In genomic region chr4:1369484-1370079, GRCh38 we compare ENCODE assay signal across 21 cellular contexts. TPM values are rescaled to one million over a fixed set of nuclear protein-coding genes. Genes with fewer than 3 reads are reported as not detected.
DNase-seq lines count a peak whose midpoint lies in the region; ATAC-seq, FAIRE-seq and TF ChIP-seq lines count a peak whose summit lies in the region.
"Had no signal": no experiment of that assay in that cellular context is flagged by ENCODE, and none has a peak within 500 bp of the region (broad histone marks: within the 10 kb centered on the region; RNA-seq: fewer than 3 reads in every experiment).

No MANE protein-coding gene starts in this region.

- intact Hi-C loops in HepG2 (cut with micrococcal nuclease; ENCODE audit: unreplicated experiment): no loop called here

- peaks cover 0 to 6% (median 3%) of the 10 kb centered on the region in 4 donors for H3K36me3 ChIP-seq in liver (ENCODE audit: control insufficient read depth in 4 of 4, insufficient read depth in 3 of 4, low read depth in 1 of 4, low read length in 3 of 4)
- H3K36me3 ChIP-seq in HepG2 (replicated peaks in 1 of 2; ENCODE audit: control insufficient read depth in 1 of 2, insufficient read depth in 2 of 2, low read length in 2 of 2): peaks cover 4 to 30% of the 10 kb centered on the region in 2 experiments; a peak in 4 of 5 replicates
- H3K36me3 ChIP-seq in neural progenitor cell: no peaks in the 10 kb centered on the region
- H3K36me3 ChIP-seq: MG63 had no signal

- H3F3A ChIP-seq in neural progenitor cell (ENCODE audit: low read depth): no peaks in the 10 kb centered on the region

- H3K27ac ChIP-seq in liver (ENCODE audit: low read depth in 1 of 2, low read length in 2 of 2): no peak overlapping the region
- no peak overlapping the region for H3K27ac ChIP-seq in HepG2 (ENCODE audit: extremely low read length, insufficient read depth, low read length)
- H3K27ac ChIP-seq in neural progenitor cell: peak overlapping the region; percentile 10

- H3K27me3 Mint-ChIP-seq in glutamatergic neuron (ENCODE audit: unreplicated experiment): no peaks in the 10 kb centered on the region
- peaks cover 7% of the 10 kb centered on the region for H3K27me3 Mint-ChIP-seq in neural progenitor cell (ENCODE audit: insufficient read depth, low read depth)
- H3K27me3 Mint-ChIP-seq in effector memory CD8-positive, alpha-beta T cell: no peaks in the 10 kb centered on the region

- peaks cover 5% of the 10 kb centered on the region for H3K9me3 Mint-ChIP-seq in glutamatergic neuron (ENCODE audit: unreplicated experiment)
- H3K9me3 Mint-ChIP-seq in neural progenitor cell: no peaks in the 10 kb centered on the region
- H3K9me3 Mint-ChIP-seq in effector memory CD8-positive, alpha-beta T cell: no peaks in the 10 kb centered on the region

- H3K4me3 ChIP-seq in liver (ENCODE audit: low read depth in 1 of 3, low read length in 3 of 3) (no peak overlapping the region), HepG2 (replicated peaks in 1 of 3; ENCODE audit: insufficient read depth in 1 of 3, low read depth in 2 of 3, low read length in 3 of 3) (no peak overlapping the region), neural progenitor cell (no peak overlapping the region)
- H3K4me3 ChIP-seq: MG63 had no signal

- no peak for FAIRE-seq in HepG2 (lab: Jason Lieb, UNC)

- WGBS in liver: 48% methylated on average over 22 of the region's 22 CpGs
- 97% methylated on average over 22 of the region's 22 CpGs for WGBS in HepG2 (ENCODE audit: low lambda C conversion rate)

- H3K27ac Mint-ChIP-seq in glutamatergic neuron (ENCODE audit: unreplicated experiment) (peak overlapping the region; percentile 36), neural progenitor cell (peak overlapping the region; percentile 27)
- no peak overlapping the region for H3K27ac Mint-ChIP-seq in effector memory CD8-positive, alpha-beta T cell

- no TSS peak for BruUV-seq in HepG2 (replicated peaks; lab: Mats Ljungman, UMichigan)

- H3K4me1 ChIP-seq in liver (ENCODE audit: control insufficient read depth in 4 of 4, insufficient read depth in 4 of 4, low read length in 3 of 4) (peaks cover 6 to 22% (median 9%) of the 10 kb centered on the region in 4 donors), HepG2 (ENCODE audit: insufficient read depth, low read length) (no peaks in the 10 kb centered on the region), neural progenitor cell (peaks cover 13% of the 10 kb centered on the region)

- H3K4me1 Mint-ChIP-seq in glutamatergic neuron (ENCODE audit: low read depth, unreplicated experiment) (peaks cover 11% of the 10 kb centered on the region), neural progenitor cell (peaks cover 11% of the 10 kb centered on the region)
- peaks cover 0 to 2% of the 10 kb centered on the region in 2 donors for H3K4me1 Mint-ChIP-seq in effector memory CD8-positive, alpha-beta T cell (ENCODE audit: low read depth in 2 of 2)

- H3K79me2 ChIP-seq in HepG2 (ENCODE audit: insufficient read depth, low read length): no peaks in the 10 kb centered on the region
- H3K79me2 ChIP-seq in neural progenitor cell (ENCODE audit: low read depth): no peaks in the 10 kb centered on the region

- H3K9ac ChIP-seq in liver (ENCODE audit: low read depth in 1 of 2, low read length in 2 of 2): no peak overlapping the region
- no peak overlapping the region for H3K9ac ChIP-seq in HepG2 (ENCODE audit: insufficient read depth, low read depth, low read length)
- H3K9ac ChIP-seq in neural progenitor cell: no peak overlapping the region

- POLR2A ChIA-PET in HepG2 (lab: Yijun Ruan, JAX): no interaction called here

- H3K4me3 Mint-ChIP-seq in glutamatergic neuron (ENCODE audit: unreplicated experiment): peak overlapping the region; percentile 78
- no peak overlapping the region for H3K4me3 Mint-ChIP-seq in neural progenitor cell
- H3K4me3 Mint-ChIP-seq in effector memory CD8-positive, alpha-beta T cell: no peak overlapping the region

- H3K9me3 ChIP-seq in liver (ENCODE audit: control insufficient read depth in 4 of 4, low read length in 3 of 4) (no peaks in the 10 kb centered on the region), HepG2 (ENCODE audit: low read length) (no peaks in the 10 kb centered on the region), neural progenitor cell (ENCODE audit: low read depth) (no peaks in the 10 kb centered on the region)
- H3K9me3 ChIP-seq: MG63 had no signal

- H3K36me3 Mint-ChIP-seq in glutamatergic neuron (ENCODE audit: unreplicated experiment) (peaks cover 25% of the 10 kb centered on the region), neural progenitor cell (peaks cover 26% of the 10 kb centered on the region)
- peaks cover 12% of the 10 kb centered on the region for H3K36me3 Mint-ChIP-seq in effector memory CD8-positive, alpha-beta T cell (ENCODE audit: insufficient read depth)

- H4K20me1 ChIP-seq in HepG2 (ENCODE audit: insufficient read depth, low read length) (no peaks in the 10 kb centered on the region), neural progenitor cell (ENCODE audit: low read depth) (no peaks in the 10 kb centered on the region)

- TF ChIP-seq RAD21 in liver (IDR thresholded peaks at IDR 0.05) (no peak), HepG2 (CRISPR knock-in tag; IDR thresholded peaks at IDR 0.05) (no peak)

- TF ChIP-seq EP300 in HepG2 (IDR thresholded peaks at IDR 0.05; ENCODE audit: low read depth in 2 of 2, low read length in 2 of 2) (no peak), HepG2 (CRISPR knock-in tag; IDR thresholded peaks at IDR 0.05; ENCODE audit: borderline replicate concordance) (no peak)

- DNase-seq in HepG2 (ENCODE audit: low spot score): no peak
- DNase-seq in glutamatergic neuron: peak; percentile 42
- no peak for DNase-seq in neural progenitor cell (ENCODE audit: low spot score)
- DNase-seq in effector memory CD8-positive, alpha-beta T cell: no peak
- DNase-seq: ACHN, AML-193, COR-L47, IMR-90, Karpas-422, MG63, NCI-H1092 treated with DMSO at 0.1 percent for 48 hours, NCI-H2081 treated with DMSO at 0.1 percent for 48 hours, NCI-H2227 treated with DMSO at 0.1 percent for 48 hours, NCI-H524 treated with DMSO at 0.1 percent for 48 hours, OCI-M1 had no signal

- H2AFZ ChIP-seq in HepG2 (ENCODE audit: low read length): no peak overlapping the region
- no peak overlapping the region for H2AFZ ChIP-seq in neural progenitor cell (replicated peaks)

- H3K27me3 ChIP-seq in liver (ENCODE audit: control insufficient read depth in 4 of 4, insufficient read depth in 4 of 4, low read length in 3 of 4) (no peaks in the 10 kb centered on the region), HepG2 (ENCODE audit: control insufficient read depth in 1 of 2, insufficient read depth in 2 of 2, low read length in 2 of 2) (no peaks in the 10 kb centered on the region), neural progenitor cell (no peaks in the 10 kb centered on the region)
- H3K27me3 ChIP-seq: MG63 had no signal

- in situ Hi-C loops in HepG2 (cut with HindIII; ENCODE audit: extremely low pct_ligation_motif_present, low pct_unique_long_range_greater_than_20kb): no loop called here

- no peak for TF ChIP-seq POLR2A in HepG2 (IDR thresholded peaks at IDR 0.05; ENCODE audit: insufficient read depth in 1 of 2, low read depth in 2 of 2, low read length in 2 of 2)

- ATAC-seq in HepG2 (no peak), GM21526 (IDR thresholded peaks at IDR 0.05; ENCODE audit: low FRiP score, unreplicated experiment) (no peak), HG02885 (IDR thresholded peaks at IDR 0.05; ENCODE audit: poor library complexity, unreplicated experiment) (no peak)
- ATAC-seq in effector memory CD8-positive, alpha-beta T cell (replicated peaks): no peak

- TF ChIP-seq CTCF in liver (IDR thresholded peaks at IDR 0.05; ENCODE audit: low read depth, low read length, missing input control) (no peak), HepG2 (CRISPR knock-in tag; IDR thresholded peaks at IDR 0.05) (no peak), glutamatergic neuron (IDR thresholded peaks at IDR 0.05; ENCODE audit: partially characterized antibody, unreplicated experiment) (no peak), neural progenitor cell (IDR thresholded peaks at IDR 0.05) (no peak)

- CTCF ChIA-PET in HepG2 (lab: Yijun Ruan, JAX; ENCODE audit: low intra/inter-chr PET ratio, low total read pairs): no interaction called here

- H3K4me2 ChIP-seq in HepG2 (ENCODE audit: low read depth, low read length) (no peak overlapping the region), neural progenitor cell (no peak overlapping the region)

RNA-seq across cellular contexts. Expression of gene UVSSA, which starts 22.6 kb away (rescaled TPM):
- total RNA-seq in liver (10 to 100 TPM in 1 of 2 donors, 1 to 10 TPM in 1; 4.1 to 18.3 TPM), HepG2 (2016; rRNA removed; fragmentation: Illumina TruSeq; extraction: Trizol) (4.6 and 4.8 TPM in 2 replicates), glutamatergic neuron (ENCODE audit: unreplicated experiment) (33.9 TPM), neural progenitor cell (ENCODE audit: low replicate concordance) (10.9 and 19.2 TPM in 2 replicates)
- polyA plus RNA-seq in liver (1 to 10 TPM; 2.2 to 3.1 TPM), HepG2 (2011; rRNA removed) (8.4 and 8.6 TPM in 2 replicates)
- total RNA-seq in HepG2 (2016; cell fraction: cytosol; rRNA removed; fragmentation: Illumina TruSeq; extraction: Trizol; ENCODE audit: low read depth): 2.3 and 4.1 TPM in 2 replicates
- 3.7 and 4.7 TPM in 2 replicates for total RNA-seq in HepG2 (2016; cell fraction: insoluble cytoplasmic fraction; rRNA removed; fragmentation: Illumina TruSeq; extraction: Trizol)
- 2.9 and 3.9 TPM in 2 replicates for total RNA-seq in HepG2 (2016; cell fraction: membrane; rRNA removed; fragmentation: Illumina TruSeq; extraction: Trizol)
- total RNA-seq in HepG2 (2016; cell fraction: nucleus; rRNA removed; fragmentation: Illumina TruSeq; extraction: Trizol): 6.9 and 7.1 TPM in 2 replicates
- polyA plus RNA-seq in HepG2 (2011; cell fraction: cytosol; rRNA removed): 3.0 and 4.1 TPM in 2 replicates
- polyA plus RNA-seq in HepG2 (2011; cell fraction: nucleus; rRNA removed): 80.9 and 90.3 TPM in 2 replicates
- polyA plus RNA-seq in HepG2 (2012): 7.1 and 7.7 TPM in 2 replicates
- polyA plus RNA-seq in HepG2 (2016; cell fraction: cytosol; fragmentation: Illumina TruSeq; extraction: Trizol; ENCODE audit: low read depth): 0.16 and 0.25 TPM in 2 replicates
- polyA plus RNA-seq in HepG2 (2016; cell fraction: insoluble cytoplasmic fraction; fragmentation: Illumina TruSeq; extraction: Trizol; ENCODE audit: low read depth): 3.8 and 4.8 TPM in 2 replicates
- polyA plus RNA-seq in HepG2 (2016; cell fraction: membrane; fragmentation: Illumina TruSeq; extraction: Trizol; ENCODE audit: low read depth): 0.59 and 0.60 TPM in 2 replicates
- polyA plus RNA-seq in HepG2 (2016; cell fraction: nucleus; fragmentation: Illumina TruSeq; extraction: Trizol; ENCODE audit: insufficient read depth, low read depth): 29.2 and 29.8 TPM in 2 replicates
- 3.9 and 14.3 TPM in 2 replicates for polyA minus RNA-seq in HepG2 (2011; rRNA and poly(A)+ RNA removed; ENCODE audit: low replicate concordance)
- 3.6 and 4.4 TPM in 2 replicates for polyA minus RNA-seq in HepG2 (2011; cell fraction: cytosol; rRNA and poly(A)+ RNA removed)
- polyA minus RNA-seq in HepG2 (2011; cell fraction: nucleus; rRNA and poly(A)+ RNA removed): 18.8 and 20.2 TPM in 2 replicates

RNA-seq across cellular contexts. Expression of gene NKX1-1, which starts 36.7 kb away (rescaled TPM):
- total RNA-seq in liver: not detected
- polyA plus RNA-seq in liver: not detected
- not detected in 2 replicates for total RNA-seq in HepG2 (2016; rRNA removed; fragmentation: Illumina TruSeq; extraction: Trizol)
- total RNA-seq in HepG2 (2016; cell fraction: cytosol; rRNA removed; fragmentation: Illumina TruSeq; extraction: Trizol; ENCODE audit: low read depth): not detected in 2 replicates
- total RNA-seq in HepG2 (2016; cell fraction: insoluble cytoplasmic fraction; rRNA removed; fragmentation: Illumina TruSeq; extraction: Trizol): not detected in 2 replicates
- not detected in 2 replicates for total RNA-seq in HepG2 (2016; cell fraction: membrane; rRNA removed; fragmentation: Illumina TruSeq; extraction: Trizol)
- total RNA-seq in HepG2 (2016; cell fraction: nucleus; rRNA removed; fragmentation: Illumina TruSeq; extraction: Trizol): not detected in 2 replicates
- not detected in 2 replicates for polyA plus RNA-seq in HepG2 (2011; rRNA removed)
- not detected in 2 replicates for polyA plus RNA-seq in HepG2 (2011; cell fraction: cytosol; rRNA removed)
- polyA plus RNA-seq in HepG2 (2011; cell fraction: nucleus; rRNA removed): not detected in 2 replicates
- polyA plus RNA-seq in HepG2 (2012): not detected in 2 replicates
- polyA plus RNA-seq in HepG2 (2016; cell fraction: cytosol; fragmentation: Illumina TruSeq; extraction: Trizol; ENCODE audit: low read depth): not detected in 2 replicates
- polyA plus RNA-seq in HepG2 (2016; cell fraction: insoluble cytoplasmic fraction; fragmentation: Illumina TruSeq; extraction: Trizol; ENCODE audit: low read depth): not detected in 2 replicates
- polyA plus RNA-seq in HepG2 (2016; cell fraction: membrane; fragmentation: Illumina TruSeq; extraction: Trizol; ENCODE audit: low read depth): not detected in 2 replicates
- not detected in 2 replicates for polyA plus RNA-seq in HepG2 (2016; cell fraction: nucleus; fragmentation: Illumina TruSeq; extraction: Trizol; ENCODE audit: insufficient read depth, low read depth)
- not detected in 2 replicates for polyA minus RNA-seq in HepG2 (2011; rRNA and poly(A)+ RNA removed; ENCODE audit: low replicate concordance)
- not detected in 2 replicates for polyA minus RNA-seq in HepG2 (2011; cell fraction: cytosol; rRNA and poly(A)+ RNA removed)
- not detected in 2 replicates for polyA minus RNA-seq in HepG2 (2011; cell fraction: nucleus; rRNA and poly(A)+ RNA removed)
- not detected for total RNA-seq in glutamatergic neuron (ENCODE audit: unreplicated experiment)
- not detected in 2 replicates for total RNA-seq in neural progenitor cell (ENCODE audit: low replicate concordance)
- total RNA-seq: H7, IMR-90, RPMI7951, SK-MEL-5 had no signal
- polyA plus RNA-seq: IMR-90 had no signal

Comparison
In these comparisons a context has a peak if more than half of its experiments do, and no peak if none do; other contexts are left out.
1. H3K27ac Mint-ChIP-seq: peak in glutamatergic neuron (single experiment) and neural progenitor cell (single experiment); none in effector memory CD8-positive, alpha-beta T cell (0 of 2).